Comparison of ENCODE assay signal across 16 cellular contexts in the genomic region with DNA sequence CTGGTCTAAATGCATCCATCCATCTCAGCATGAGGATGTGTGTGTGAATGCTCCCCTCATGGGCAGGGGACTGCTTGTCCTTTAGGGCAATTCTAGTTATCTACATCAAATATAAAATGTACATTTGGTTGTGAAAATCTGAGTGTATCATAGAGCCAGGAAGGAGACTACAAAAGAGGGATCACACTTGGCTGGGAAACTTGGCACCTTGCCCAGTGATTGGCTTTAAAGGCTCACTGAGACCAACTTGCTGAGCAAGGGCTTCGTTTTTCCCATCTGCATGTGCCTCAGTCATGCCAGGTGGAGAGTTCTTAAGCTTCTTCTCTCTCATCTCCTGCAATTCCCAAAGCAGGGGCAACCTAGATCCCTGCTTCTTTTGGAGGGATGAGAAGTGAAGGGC. TPM values are rescaled to one million over a fixed set of nuclear protein-coding genes. Genes with fewer than 3 reads are reported as not detected.
DNase-seq lines count a peak whose midpoint lies in the region; ATAC-seq and TF ChIP-seq lines count a peak whose summit lies in the region.
"Had no signal": no experiment of that assay in that cellular context is flagged by ENCODE, and none has a peak within 500 bp of the region (broad histone marks: within the 10 kb centered on the region; RNA-seq: fewer than 3 reads in every experiment).

No MANE protein-coding gene starts in this region.

- no peak overlapping the region for H3K4me3 Mint-ChIP-seq in CD4-positive, alpha-beta memory T cell
- H3K4me3 Mint-ChIP-seq: activated CD4-positive, alpha-beta T cell treated with anti-CD3 and anti-CD28 coated beads, Interleukin-2, amount 10 ng/mL, durations not matched to agents 24 days and 14 days; B cell had no signal

- peaks cover 0 to 25% (median 0%) of the 10 kb centered on the region in 9 donors for H3K36me3 ChIP-seq in heart right ventricle
- H3K36me3 ChIP-seq in RWPE2 (ENCODE audit: low read depth), result no peaks in the 10 kb centered on the region
- H3K36me3 ChIP-seq in CD4-positive, alpha-beta memory T cell (ENCODE audit: insufficient read depth, low read length), result no peaks in the 10 kb centered on the region
- H3K36me3 ChIP-seq: right lobe of liver had no signal

- H3K27ac Mint-ChIP-seq in CD4-positive, alpha-beta memory T cell, result no peak overlapping the region
- H3K27ac Mint-ChIP-seq: activated CD4-positive, alpha-beta T cell treated with anti-CD3 and anti-CD28 coated beads, Interleukin-2, amount 10 ng/mL, durations not matched to agents 24 days and 14 days; B cell had no signal

- no peaks in the 10 kb centered on the region for H3K9me3 Mint-ChIP-seq in CD4-positive, alpha-beta memory T cell
- H3K9me3 Mint-ChIP-seq: activated CD4-positive, alpha-beta T cell treated with anti-CD3 and anti-CD28 coated beads, Interleukin-2, amount 10 ng/mL, durations not matched to agents 24 days and 14 days had no signal

- H3K4me3 ChIP-seq in right cardiac atrium (ENCODE audit: low read length) (no peak overlapping the region), heart right ventricle (no peak overlapping the region), RWPE2 (ENCODE audit: severe bottlenecking) (no peak overlapping the region)
- H3K4me3 ChIP-seq in CD4-positive, alpha-beta memory T cell (ENCODE audit: low read length in 2 of 2), result no peak overlapping the region
- H3K4me3 ChIP-seq: right lobe of liver had no signal

- intact Hi-C loops in right cardiac atrium (cut with DNase I) (no loop called here), heart right ventricle (cut with DNase I) (no loop called here)
- intact Hi-C loops in CD4-positive, alpha-beta memory T cell (cut with micrococcal nuclease), result no loop called here

- H3K4me1 Mint-ChIP-seq in CD4-positive, alpha-beta memory T cell, result no peaks in the 10 kb centered on the region
- H3K4me1 Mint-ChIP-seq: B cell had no signal

- POLR2A ChIA-PET in CD4-positive, alpha-beta memory T cell (lab: Charles Lee; ENCODE audit: partially characterized antibody), result no interaction called here

- WGBS in right cardiac atrium, result 45% methylated on average over 1 of the region's 1 CpG
- WGBS in heart right ventricle, 2 donors, result 23 to 64% methylated on average over 1 of the region's 1 CpG

- no peaks in the 10 kb centered on the region for H3K27me3 Mint-ChIP-seq in CD4-positive, alpha-beta memory T cell
- H3K27me3 Mint-ChIP-seq: activated CD4-positive, alpha-beta T cell treated with anti-CD3 and anti-CD28 coated beads, Interleukin-2, amount 10 ng/mL, durations not matched to agents 24 days and 14 days; B cell had no signal

- CTCF ChIA-PET in CD4-positive, alpha-beta memory T cell (lab: Charles Lee; ENCODE audit: partially characterized antibody), result no interaction called here

- TF ChIP-seq CTCF in heart right ventricle (IDR thresholded peaks at IDR 0.05) (no peak), RWPE2 (IDR thresholded peaks at IDR 0.05; ENCODE audit: poor library complexity, severe bottlenecking) (no peak)

- ATAC-seq in right cardiac atrium (no peak), heart right ventricle (no peak), RWPE2 (ENCODE audit: low read depth) (peak; percentile 40; the same call in 1 of the 3 replicates), GM18909 (IDR thresholded peaks at IDR 0.05; ENCODE audit: poor library complexity, unreplicated experiment) (no peak)

- no peaks in the 10 kb centered on the region for H3K9me3 ChIP-seq in right cardiac atrium (ENCODE audit: control insufficient read depth, low read length)
- H3K9me3 ChIP-seq in heart right ventricle, result no peaks in the 10 kb centered on the region
- no peaks in the 10 kb centered on the region for H3K9me3 ChIP-seq in RWPE2 (ENCODE audit: severe bottlenecking)
- no peaks in the 10 kb centered on the region for H3K9me3 ChIP-seq in CD4-positive, alpha-beta memory T cell (ENCODE audit: control insufficient read depth in 1 of 2, low read length in 2 of 2)
- H3K9me3 ChIP-seq: right lobe of liver had no signal

- H3K27me3 ChIP-seq in right cardiac atrium (ENCODE audit: control insufficient read depth, insufficient read depth) (no peaks in the 10 kb centered on the region), heart right ventricle (no peaks in the 10 kb centered on the region), RWPE2 (ENCODE audit: insufficient read depth, poor library complexity, severe bottlenecking) (no peaks in the 10 kb centered on the region)
- H3K27me3 ChIP-seq in CD4-positive, alpha-beta memory T cell (ENCODE audit: insufficient read depth, low read length), result no peaks in the 10 kb centered on the region
- H3K27me3 ChIP-seq: right lobe of liver had no signal

- no peak overlapping the region for H3K27ac ChIP-seq in right cardiac atrium (ENCODE audit: low read length)
- H3K27ac ChIP-seq in heart right ventricle, result no peak overlapping the region
- no peak overlapping the region for H3K27ac ChIP-seq in RWPE2 (ENCODE audit: poor library complexity, severe bottlenecking)
- no peak overlapping the region for H3K27ac ChIP-seq in CD4-positive, alpha-beta memory T cell (ENCODE audit: low read depth, low read length)
- H3K27ac ChIP-seq: right lobe of liver had no signal

- no peaks in the 10 kb centered on the region for H3K4me1 ChIP-seq in right cardiac atrium (ENCODE audit: control insufficient read depth, insufficient read depth, low read length)
- H3K4me1 ChIP-seq in heart right ventricle, result peaks cover 0 to 30% (median 0%) of the 10 kb centered on the region in 9 donors
- H3K4me1 ChIP-seq in RWPE2 (ENCODE audit: insufficient read depth, poor library complexity, severe bottlenecking), result peaks cover 4% of the 10 kb centered on the region
- no peaks in the 10 kb centered on the region for H3K4me1 ChIP-seq in CD4-positive, alpha-beta memory T cell (ENCODE audit: insufficient read depth, low read length)
- H3K4me1 ChIP-seq: right lobe of liver had no signal

- DNase-seq in right cardiac atrium (peak; percentile 44 to 75 (median 62)), heart right ventricle (no peak), RWPE2 (ENCODE audit: low spot score) (no peak), inferior parietal cortex (ENCODE audit: extremely low spot score) (peak; percentile 36)
- DNase-seq in CD4-positive, alpha-beta memory T cell, result no peak
- DNase-seq in activated CD4-positive, alpha-beta T cell treated with anti-CD3 and anti-CD28 coated beads, Interleukin-2, amount 50 U/mL, for 48 hours, result no peak
- DNase-seq in activated CD4-positive, CD25-positive, alpha-beta regulatory T cell (lab: John Stamatoyannopoulos, UW), result no peak
- DNase-seq: activated CD4-positive, alpha-beta T cell treated with anti-CD3 and anti-CD28 coated beads, Interleukin-2, amount 10 ng/mL, durations not matched to agents 24 days and 14 days; activated T-cell treated with anti-CD3 and anti-CD28 coated beads, Interleukin-2, amount 50 U/mL, for 48 hours; aorta; islet precursor cell; NCI-H1694; stimulated activated naive CD4-positive, alpha-beta T cell treated with Interleukin-2 at 50 U/mL for 16 hours had no signal

- H3K36me3 Mint-ChIP-seq in CD4-positive, alpha-beta memory T cell, result peaks cover 3 to 10% of the 10 kb centered on the region in 2 donors

RNA-seq across cellular contexts. Expression of a gene that starts 5.2 kb away (rescaled TPM):
- total RNA-seq in right cardiac atrium (10 to 100 TPM in 1 of 4 donors, 1 to 10 TPM in 3; 6.8 to 11.3 (median 7.2) TPM), heart right ventricle (10 to 100 TPM in 1 of 10 donors, 1 to 10 TPM in 9; 2.6 to 10.6 (median 5.7) TPM)
- polyA plus RNA-seq in right cardiac atrium (11.4 TPM), heart right ventricle (10 to 100 TPM in 1 of 2 donors, 1 to 10 TPM in 1; 2.7 to 33.9 TPM)
- total RNA-seq in CD4-positive, alpha-beta memory T cell, result 10 to 100 TPM; 20.1 to 25.0 TPM
- polyA plus RNA-seq in CD4-positive, alpha-beta memory T cell, result 1 to 10 TPM; 1.0 to 1.2 TPM

Comparison
In these comparisons a context has a peak if more than half of its experiments do, and no peak if none do; other contexts are left out.
1. DNase-seq: peak in right cardiac atrium (3 of 3) and inferior parietal cortex (single experiment); none in heart right ventricle (0 of 2), RWPE2 (single experiment), CD4-positive, alpha-beta memory T cell (0 of 5), activated CD4-positive, alpha-beta T cell treated with anti-CD3 and anti-CD28 coated beads, Interleukin-2, amount 50 U/mL, for 48 hours (0 of 2) and activated CD4-positive, CD25-positive, alpha-beta regulatory T cell (0 of 4).